ENCODE assay signal across 32 cellular contexts in the genomic region with DNA sequence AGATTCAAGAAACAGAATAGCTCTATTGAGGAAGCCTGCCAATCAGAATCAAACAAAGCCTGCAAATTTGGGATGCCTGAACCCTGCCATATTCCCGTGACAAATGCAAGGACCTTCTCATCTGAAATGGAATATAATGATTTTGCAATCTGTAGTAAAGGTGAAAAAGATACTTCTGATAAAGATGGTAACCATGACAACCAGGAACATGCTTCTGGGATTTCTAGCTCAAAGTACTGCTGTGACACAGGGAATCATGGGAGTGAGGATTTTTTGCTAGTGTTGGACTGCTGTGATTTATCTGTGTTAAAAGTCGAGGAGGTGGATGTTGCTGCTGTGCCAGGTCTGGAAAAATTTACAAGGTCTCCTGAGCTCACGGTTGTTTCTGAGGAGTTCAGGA.
"Had no signal": no experiment of that assay in that cellular context is flagged by ENCODE, and none has a peak within 500 bp of the region (broad histone marks: within the 10 kb centered on the region; RNA-seq: fewer than 3 reads in every experiment).

No MANE protein-coding gene starts in this region.

- H3K4me1 Mint-ChIP-seq: activated naive CD4-positive, alpha-beta T cell treated with anti-CD3 and anti-CD28 coated beads, Interleukin-2, amount 10 ng/mL, durations not matched to agents 7 days and 5 days; stimulated activated effector memory CD8-positive, alpha-beta T cell treated with anti-CD3 and anti-CD28 coated beads, Interleukin-12 subunit alpha, Interleukin-12 subunit beta, amount 100 ng/mL, for 72 hours had no signal

- H3K27ac ChIP-seq: esophagus squamous epithelium, left lung, lower lobe of right lung, neutrophil, skin epidermis, uterus had no signal

- H3K4me3 Mint-ChIP-seq: activated CD4-positive, alpha-beta memory T cell treated with anti-CD3 and anti-CD28 coated beads for 36 hours; activated CD4-positive, alpha-beta T cell treated with anti-CD3 and anti-CD28 coated beads, Interleukin-2, amount 10 ng/mL, durations not matched to agents 24 days and 14 days; activated naive CD4-positive, alpha-beta T cell treated with anti-CD3 and anti-CD28 coated beads, Interleukin-2, amount 10 ng/mL, durations not matched to agents 7 days and 5 days; activated naive CD8-positive, alpha-beta T cell treated with anti-CD3 and anti-CD28 coated beads, Interleukin-2, amount 10 ng/mL, durations not matched to agents 7 days and 5 days; activated T-helper 1 cell treated with anti-CD3 and anti-CD28 coated beads, Interleukin-12 subunit alpha, Interleukin-12 subunit beta, Interleukin-2, Interleukin-4 antibody, amounts not matched to agents 30 ng/mL and 10 ng/mL and 1 ng/mL, durations not matched to agents 14 hours and 24 hours and 36 hours; natural killer cell treated with Interleukin-12 subunit alpha and Interleukin-12 subunit beta and Interleukin-15 and Interleukin-18, amount 100 ng/mL, for 72 hours; stimulated activated effector memory CD8-positive, alpha-beta T cell treated with anti-CD3 and anti-CD28 coated beads, Interleukin-12 subunit alpha, Interleukin-12 subunit beta, amount 100 ng/mL, for 72 hours; stimulated activated naive CD8-positive, alpha-beta T cell treated with anti-CD3 and anti-CD28 coated beads, Interleukin-15, Interleukin-2, amounts not matched to agents 100 ng/mL and 50 ng/mL, for 24 hours; type B pancreatic cell had no signal

- DNase-seq: activated CD4-positive, alpha-beta memory T cell treated with anti-CD3 and anti-CD28 coated beads for 36 hours; activated CD4-positive, alpha-beta T cell treated with anti-CD3 and anti-CD28 coated beads, Interleukin-2, amount 10 ng/mL, durations not matched to agents 24 days and 14 days; activated CD4-positive, CD25-positive, alpha-beta regulatory T cell treated with anti-CD3 and anti-CD28 coated beads, Interleukin-2, amount 50 U/mL, for 72 hours; activated CD8-positive, alpha-beta memory T cell treated with anti-CD3 and anti-CD28 coated beads, Interleukin-2, amount 50 U/mL, for 4 hours; activated effector memory CD4-positive, alpha-beta T cell treated with anti-CD3 and anti-CD28 coated beads, Interleukin-2, amount 50 U/mL, for 16 hours; activated naive CD4-positive, alpha-beta T cell treated with anti-CD3 and anti-CD28 coated beads, Interleukin-2, amount 10 ng/mL, durations not matched to agents 7 days and 5 days; activated naive CD8-positive, alpha-beta T cell treated with anti-CD3 and anti-CD28 coated beads, Interleukin-2, amount 10 ng/mL, durations not matched to agents 7 days and 5 days; activated T-cell treated with anti-CD3 and anti-CD28 coated beads, Interleukin-2, amount 50 U/mL, for 1 hour; amniotic stem cell; dermis blood vessel endothelial cell; effector CD4-positive, alpha-beta T cell; esophagus squamous epithelium; left lung; lower lobe of right lung; mesendoderm; mucosa of descending colon; stimulated activated CD4-positive, alpha-beta T cell treated with anti-CD3 and anti-CD28 coated beads, Interleukin-12 subunit alpha, Interleukin-12 subunit beta, amount 100 ng/mL, for 4 hours; stimulated activated CD4-positive, alpha-beta T cell treated with anti-CD3 and anti-CD28 coated beads, Interleukin-4, amount 100 ng/mL, for 1 hour; T-helper 2 cell; uterus had no signal

- H3K4me3 ChIP-seq: esophagus squamous epithelium, left lung, lower lobe of right lung, mucosa of descending colon, skin epidermis, uterus had no signal

- H3K27me3 Mint-ChIP-seq: activated CD4-positive, alpha-beta memory T cell treated with anti-CD3 and anti-CD28 coated beads for 36 hours; activated CD4-positive, alpha-beta T cell treated with anti-CD3 and anti-CD28 coated beads, Interleukin-2, amount 10 ng/mL, durations not matched to agents 24 days and 14 days; activated naive CD4-positive, alpha-beta T cell treated with anti-CD3 and anti-CD28 coated beads, Interleukin-2, amount 10 ng/mL, durations not matched to agents 7 days and 5 days; activated naive CD8-positive, alpha-beta T cell treated with anti-CD3 and anti-CD28 coated beads, Interleukin-2, amount 10 ng/mL, durations not matched to agents 7 days and 5 days; natural killer cell treated with Interleukin-12 subunit alpha and Interleukin-12 subunit beta and Interleukin-15 and Interleukin-18, amount 100 ng/mL, for 72 hours; stimulated activated naive CD8-positive, alpha-beta T cell treated with anti-CD3 and anti-CD28 coated beads, Interleukin-15, Interleukin-2, amounts not matched to agents 100 ng/mL and 50 ng/mL, for 24 hours; type B pancreatic cell had no signal

- H3K9me3 Mint-ChIP-seq: activated CD4-positive, alpha-beta memory T cell treated with anti-CD3 and anti-CD28 coated beads for 36 hours; activated CD4-positive, alpha-beta T cell treated with anti-CD3 and anti-CD28 coated beads, Interleukin-2, amount 10 ng/mL, durations not matched to agents 24 days and 14 days; activated naive CD4-positive, alpha-beta T cell treated with anti-CD3 and anti-CD28 coated beads, Interleukin-2, amount 10 ng/mL, durations not matched to agents 7 days and 5 days; activated naive CD8-positive, alpha-beta T cell treated with anti-CD3 and anti-CD28 coated beads, Interleukin-2, amount 10 ng/mL, durations not matched to agents 7 days and 5 days; activated T-helper 1 cell treated with anti-CD3 and anti-CD28 coated beads, Interleukin-12 subunit alpha, Interleukin-12 subunit beta, Interleukin-2, Interleukin-4 antibody, amounts not matched to agents 30 ng/mL and 10 ng/mL and 1 ng/mL, durations not matched to agents 14 hours and 24 hours and 36 hours; natural killer cell treated with Interleukin-12 subunit alpha and Interleukin-12 subunit beta and Interleukin-15 and Interleukin-18, amount 100 ng/mL, for 72 hours; stimulated activated effector memory CD8-positive, alpha-beta T cell treated with anti-CD3 and anti-CD28 coated beads, Interleukin-12 subunit alpha, Interleukin-12 subunit beta, amount 100 ng/mL, for 72 hours; stimulated activated naive CD8-positive, alpha-beta T cell treated with anti-CD3 and anti-CD28 coated beads, Interleukin-15, Interleukin-2, amounts not matched to agents 100 ng/mL and 50 ng/mL, for 24 hours; type B pancreatic cell had no signal

- H3K36me3 Mint-ChIP-seq: activated naive CD4-positive, alpha-beta T cell treated with anti-CD3 and anti-CD28 coated beads, Interleukin-2, amount 10 ng/mL, durations not matched to agents 7 days and 5 days; natural killer cell treated with Interleukin-12 subunit alpha and Interleukin-12 subunit beta and Interleukin-15 and Interleukin-18, amount 100 ng/mL, for 72 hours; stimulated activated effector memory CD8-positive, alpha-beta T cell treated with anti-CD3 and anti-CD28 coated beads, Interleukin-12 subunit alpha, Interleukin-12 subunit beta, amount 100 ng/mL, for 72 hours had no signal

- H3K27ac Mint-ChIP-seq: activated CD4-positive, alpha-beta memory T cell treated with anti-CD3 and anti-CD28 coated beads for 36 hours; activated CD4-positive, alpha-beta T cell treated with anti-CD3 and anti-CD28 coated beads, Interleukin-2, amount 10 ng/mL, durations not matched to agents 24 days and 14 days; activated naive CD4-positive, alpha-beta T cell treated with anti-CD3 and anti-CD28 coated beads, Interleukin-2, amount 10 ng/mL, durations not matched to agents 7 days and 5 days; activated naive CD8-positive, alpha-beta T cell treated with anti-CD3 and anti-CD28 coated beads, Interleukin-2, amount 10 ng/mL, durations not matched to agents 7 days and 5 days; activated T-helper 1 cell treated with anti-CD3 and anti-CD28 coated beads, Interleukin-12 subunit alpha, Interleukin-12 subunit beta, Interleukin-2, Interleukin-4 antibody, amounts not matched to agents 30 ng/mL and 10 ng/mL and 1 ng/mL, durations not matched to agents 14 hours and 24 hours and 36 hours; natural killer cell treated with Interleukin-12 subunit alpha and Interleukin-12 subunit beta and Interleukin-15 and Interleukin-18, amount 100 ng/mL, for 72 hours; stimulated activated effector memory CD8-positive, alpha-beta T cell treated with anti-CD3 and anti-CD28 coated beads, Interleukin-12 subunit alpha, Interleukin-12 subunit beta, amount 100 ng/mL, for 72 hours; stimulated activated naive CD8-positive, alpha-beta T cell treated with anti-CD3 and anti-CD28 coated beads, Interleukin-15, Interleukin-2, amounts not matched to agents 100 ng/mL and 50 ng/mL, for 24 hours; type B pancreatic cell had no signal

- H3K27me3 ChIP-seq: esophagus squamous epithelium, left lung, neutrophil, uterus had no signal

- ATAC-seq: left lung; lower lobe of right lung; mucosa of descending colon; natural killer cell treated with Interleukin-12 subunit alpha and Interleukin-12 subunit beta and Interleukin-15 and Interleukin-18, amount 100 ng/mL, for 72 hours; sciatic nerve; stimulated activated effector memory CD8-positive, alpha-beta T cell treated with anti-CD3 and anti-CD28 coated beads, Interleukin-12 subunit alpha, Interleukin-12 subunit beta, amount 100 ng/mL, for 72 hours had no signal

- H3K36me3 ChIP-seq: uterus had no signal

- H3K4me1 ChIP-seq: esophagus squamous epithelium, left lung, lower lobe of right lung, uterus had no signal

- H3K9me3 ChIP-seq: esophagus squamous epithelium, left lung, lower lobe of right lung, mucosa of descending colon, neutrophil, uterus had no signal

- FAIRE-seq: astrocyte, colon, frontal cortex, islet of Langerhans had no signal
